In genomic region chr7:118240320-118240719, GRCh38 we compare ENCODE assay signal across 2 cellular contexts. TPM values are rescaled to one million over a fixed set of nuclear protein-coding genes. Genes with fewer than 3 reads are reported as not detected.
"Had no signal": no experiment of that assay in that cellular context is flagged by ENCODE, and none has a peak within 500 bp of the region (broad histone marks: within the 10 kb centered on the region; RNA-seq: fewer than 3 reads in every experiment).

No MANE protein-coding gene starts in this region.

RNA-seq across cellular contexts. Expression of gene ANKRD7, which starts 15.8 kb away (rescaled TPM):
- total RNA-seq: PC-3, Peyer's patch had no signal
